8 cellular contexts compared by ENCODE assay signal in the genomic region with DNA sequence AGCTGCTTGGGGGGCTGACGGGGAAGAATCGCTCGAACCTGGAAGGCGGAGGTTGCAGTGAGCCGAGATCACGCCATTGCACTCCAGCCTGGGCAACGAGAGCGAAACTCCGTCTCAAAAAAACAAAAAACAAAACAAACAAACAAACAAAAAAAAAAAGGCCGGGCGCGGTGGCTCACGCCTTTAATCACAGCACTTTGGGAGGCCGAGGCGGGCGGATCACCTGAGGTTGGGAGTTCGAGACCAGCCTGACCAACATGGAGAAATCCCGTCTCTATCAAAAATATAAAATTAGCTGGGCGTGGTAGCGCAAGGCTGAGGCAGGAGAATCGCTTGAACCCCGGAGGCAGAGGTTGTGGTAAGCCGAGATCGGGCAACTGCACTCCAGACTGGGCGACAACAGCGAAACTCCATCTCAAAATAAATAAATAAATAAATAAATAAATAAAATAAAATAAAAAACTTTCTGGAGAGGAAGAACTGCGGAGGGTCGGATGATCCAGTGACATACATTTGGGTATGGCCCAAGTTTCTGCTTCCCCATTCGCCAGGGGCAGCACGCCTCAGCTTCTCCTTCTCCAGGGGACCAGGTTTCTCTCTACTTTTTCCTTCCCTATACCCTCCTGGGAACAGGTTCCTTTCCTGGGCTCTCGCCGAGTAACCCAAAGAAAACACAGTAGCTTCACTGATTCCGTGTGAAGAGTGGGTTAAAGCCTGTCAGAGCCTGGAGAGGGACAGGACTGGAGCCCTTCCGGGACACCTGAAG. TPM values are rescaled to one million over a fixed set of nuclear protein-coding genes. Genes with fewer than 3 reads are reported as not detected.
DNase-seq lines count a peak whose midpoint lies in the region; ATAC-seq and TF ChIP-seq lines count a peak whose summit lies in the region.
"Not testable (repeated sequence)": the region's sequence is repeated elsewhere in the genome, so short reads cannot be mapped to it uniquely, and the experiment has no call there.

No MANE protein-coding gene starts in this region.

- peaks cover 53% of the 10 kb centered on the region for H3K4me1 Mint-ChIP-seq in activated naive CD8-positive, alpha-beta T cell treated with anti-CD3 and anti-CD28 coated beads, Interleukin-2, amount 50 U/mL, for 24 hours
- peaks cover 40% of the 10 kb centered on the region for H3K4me1 Mint-ChIP-seq in osteocyte (ENCODE audit: unreplicated experiment)

- not testable (repeated sequence) for H3K36me3 ChIP-seq in Loucy (ENCODE audit: insufficient read depth, low read length); left lung; tibial nerve

- in situ Hi-C loops in G401 (cut with HindIII; ENCODE audit: low sequenced_read_pairs), result not testable (repeated sequence)

- H3K27ac ChIP-seq in left lung (peak overlapping the region; percentile 96 to 97), tibial nerve (peak overlapping the region; percentile 80 to 98 (median 94))

- peaks cover 52% of the 10 kb centered on the region for H3K79me2 ChIP-seq in Loucy (ENCODE audit: insufficient read depth, low read length)

- peak overlapping the region; percentile 95 for H2AFZ ChIP-seq in Loucy (ENCODE audit: low read length)

- H3K4me2 ChIP-seq in Loucy (ENCODE audit: low read depth, low read length, poor library complexity, severe bottlenecking), result peak overlapping the region; percentile 100

- peak overlapping the region; percentile 94 for H3K4me3 Mint-ChIP-seq in activated naive CD8-positive, alpha-beta T cell treated with anti-CD3 and anti-CD28 coated beads, Interleukin-2, amount 50 U/mL, for 24 hours
- peak overlapping the region; percentile 95 for H3K4me3 Mint-ChIP-seq in osteocyte (ENCODE audit: unreplicated experiment)

- not testable (repeated sequence) for H3K27me3 Mint-ChIP-seq in activated naive CD8-positive, alpha-beta T cell treated with anti-CD3 and anti-CD28 coated beads, Interleukin-2, amount 50 U/mL, for 24 hours; osteocyte (ENCODE audit: unreplicated experiment)

- H3K27me3 ChIP-seq in Loucy (ENCODE audit: insufficient read depth, low read length, poor library complexity, severe bottlenecking); left lung; tibial nerve: not testable (repeated sequence)

- peak overlapping the region; percentile 84 for H3K9ac ChIP-seq in Loucy (ENCODE audit: low read depth, low read length, poor library complexity, severe bottlenecking)

- not testable (repeated sequence) for H3K9me3 Mint-ChIP-seq in activated naive CD8-positive, alpha-beta T cell treated with anti-CD3 and anti-CD28 coated beads, Interleukin-2, amount 50 U/mL, for 24 hours; osteocyte (ENCODE audit: unreplicated experiment)

- H3K9me2 ChIP-seq in Loucy (replicated peaks; ENCODE audit: low read depth, low read length), result not testable (repeated sequence)

- TF ChIP-seq EP300 in tibial nerve (IDR thresholded peaks at IDR 0.05), result not testable (repeated sequence)

- not testable (repeated sequence) for TF ChIP-seq CTCF in Loucy (conservative IDR thresholded peaks at IDR 0.05; ENCODE audit: low read length); epithelial cell of proximal tubule (conservative IDR thresholded peaks at IDR 0.05; ENCODE audit: low read depth, low read length); left lung (IDR thresholded peaks at IDR 0.05); osteocyte (IDR thresholded peaks at IDR 0.05); tibial nerve (IDR thresholded peaks at IDR 0.05)

- H3K4me3 ChIP-seq in Loucy (ENCODE audit: low read length, poor library complexity, severe bottlenecking) (peak overlapping the region; percentile 99), epithelial cell of proximal tubule (ENCODE audit: low read depth, low read length) (peak overlapping the region; percentile 69), left lung (peak overlapping the region; percentile 65 to 90), tibial nerve (peak overlapping the region; percentile 84 to 89 (median 87))

- not testable (repeated sequence) for H3K36me3 Mint-ChIP-seq in activated naive CD8-positive, alpha-beta T cell treated with anti-CD3 and anti-CD28 coated beads, Interleukin-2, amount 50 U/mL, for 24 hours (ENCODE audit: low read depth); osteocyte (ENCODE audit: unreplicated experiment)

- H3F3A ChIP-seq in Loucy (ENCODE audit: low read depth), result not testable (repeated sequence)

- peaks cover 16% of the 10 kb centered on the region for H4K20me1 ChIP-seq in Loucy (ENCODE audit: insufficient read depth, low read length, poor library complexity, severe bottlenecking)

- H3K9me3 ChIP-seq in Loucy (ENCODE audit: insufficient read depth, low read depth, low read length); left lung; tibial nerve: not testable (repeated sequence)

- TF ChIP-seq POLR2A in tibial nerve (IDR thresholded peaks at IDR 0.05), result not testable (repeated sequence)

- peak overlapping the region; percentile 84 for H3K27ac Mint-ChIP-seq in activated naive CD8-positive, alpha-beta T cell treated with anti-CD3 and anti-CD28 coated beads, Interleukin-2, amount 50 U/mL, for 24 hours
- peak overlapping the region; percentile 93 for H3K27ac Mint-ChIP-seq in osteocyte (ENCODE audit: unreplicated experiment)

- peaks cover 32% of the 10 kb centered on the region for H3K4me1 ChIP-seq in Loucy (ENCODE audit: insufficient read depth, low read length, poor library complexity, severe bottlenecking)
- H3K4me1 ChIP-seq in left lung, result peaks cover 6 to 46% of the 10 kb centered on the region in 2 donors
- peaks cover 0 to 41% (median 10%) of the 10 kb centered on the region in 4 donors for H3K4me1 ChIP-seq in tibial nerve

- 67 to 69% methylated on average over 34 of the region's 34 CpGs for WGBS in tibial nerve, 2 donors

- peak; percentile 43 for ATAC-seq in SK-N-SH treated with all-trans-retinoic acid at 6 μM for 48 hours
- not testable (repeated sequence) for ATAC-seq in activated naive CD8-positive, alpha-beta T cell treated with anti-CD3 and anti-CD28 coated beads, Interleukin-2, amount 50 U/mL, for 24 hours
- ATAC-seq in left lung, result peak; percentile 21

- peak; percentile 43 for DNase-seq in G401 (ENCODE audit: low spot score)
- DNase-seq in activated naive CD8-positive, alpha-beta T cell treated with anti-CD3 and anti-CD28 coated beads, Interleukin-2, amount 50 U/mL, for 24 hours; epithelial cell of proximal tubule (ENCODE audit: low read depth); osteocyte (ENCODE audit: extremely low spot score, unreplicated experiment): not testable (repeated sequence)
- peak in 1 of 2 donors; percentile 47 for DNase-seq in left lung
- DNase-seq in tibial nerve (ENCODE audit: low spot score in 2 of 2), result peak in 1 of 2 donors; percentile 22

- intact Hi-C loops in left lung (cut with DNase I), result not testable (repeated sequence)

RNA-seq across cellular contexts. Expression of gene ARMH3, which starts 0.9 kb away (rescaled TPM):
- 9.3 and 15.3 TPM in 2 replicates for total RNA-seq in G401 (2014; rRNA removed; shearing (Covaris generic))
- 6.6 and 9.5 TPM in 2 replicates for total RNA-seq in epithelial cell of proximal tubule
- 10 to 100 TPM; 24.0 to 26.2 TPM for total RNA-seq in left lung
- 27.8 and 28.8 TPM in 2 replicates for total RNA-seq in osteocyte
- 10 to 100 TPM; 16.9 to 19.5 (median 18.5) TPM for total RNA-seq in tibial nerve

RNA-seq across cellular contexts. Expression of gene HPS6, which starts 10.1 kb away (rescaled TPM):
- 55.3 and 71.9 TPM in 2 replicates for total RNA-seq in G401 (2014; rRNA removed; shearing (Covaris generic))
- total RNA-seq in epithelial cell of proximal tubule (47.6 and 52.6 TPM in 2 replicates), left lung (10 to 100 TPM; 19.1 to 21.0 TPM), osteocyte (21.5 and 22.2 TPM in 2 replicates), tibial nerve (10 to 100 TPM; 33.5 to 36.5 (median 34.8) TPM)
